ENCODE assay signal across 1 cellular context in genomic region chr17:60039096-60039495, GRCh38.
TF ChIP-seq lines count a peak whose summit lies in the region.

No MANE protein-coding gene starts in this region.

TF ChIP-seq in GM23338, 12 proteins besides CTCF, POLR2A, EP300 and RAD21 (continued from another document):
- TF ChIP-seq, protein P1, sequence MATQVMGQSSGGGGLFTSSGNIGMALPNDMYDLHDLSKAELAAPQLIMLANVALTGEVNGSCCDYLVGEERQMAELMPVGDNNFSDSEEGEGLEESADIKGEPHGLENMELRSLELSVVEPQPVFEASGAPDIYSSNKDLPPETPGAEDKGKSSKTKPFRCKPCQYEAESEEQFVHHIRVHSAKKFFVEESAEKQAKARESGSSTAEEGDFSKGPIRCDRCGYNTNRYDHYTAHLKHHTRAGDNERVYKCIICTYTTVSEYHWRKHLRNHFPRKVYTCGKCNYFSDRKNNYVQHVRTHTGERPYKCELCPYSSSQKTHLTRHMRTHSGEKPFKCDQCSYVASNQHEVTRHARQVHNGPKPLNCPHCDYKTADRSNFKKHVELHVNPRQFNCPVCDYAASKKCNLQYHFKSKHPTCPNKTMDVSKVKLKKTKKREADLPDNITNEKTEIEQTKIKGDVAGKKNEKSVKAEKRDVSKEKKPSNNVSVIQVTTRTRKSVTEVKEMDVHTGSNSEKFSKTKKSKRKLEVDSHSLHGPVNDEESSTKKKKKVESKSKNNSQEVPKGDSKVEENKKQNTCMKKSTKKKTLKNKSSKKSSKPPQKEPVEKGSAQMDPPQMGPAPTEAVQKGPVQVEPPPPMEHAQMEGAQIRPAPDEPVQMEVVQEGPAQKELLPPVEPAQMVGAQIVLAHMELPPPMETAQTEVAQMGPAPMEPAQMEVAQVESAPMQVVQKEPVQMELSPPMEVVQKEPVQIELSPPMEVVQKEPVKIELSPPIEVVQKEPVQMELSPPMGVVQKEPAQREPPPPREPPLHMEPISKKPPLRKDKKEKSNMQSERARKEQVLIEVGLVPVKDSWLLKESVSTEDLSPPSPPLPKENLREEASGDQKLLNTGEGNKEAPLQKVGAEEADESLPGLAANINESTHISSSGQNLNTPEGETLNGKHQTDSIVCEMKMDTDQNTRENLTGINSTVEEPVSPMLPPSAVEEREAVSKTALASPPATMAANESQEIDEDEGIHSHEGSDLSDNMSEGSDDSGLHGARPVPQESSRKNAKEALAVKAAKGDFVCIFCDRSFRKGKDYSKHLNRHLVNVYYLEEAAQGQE (IDR thresholded peaks at IDR 0.05; ENCODE audit: unreplicated experiment): no peak
- TF ChIP-seq ZNF114 (CRISPR knock-in tag; IDR thresholded peaks at IDR 0.05) (no peak), NANOG (IDR thresholded peaks at IDR 0.05; ENCODE audit: borderline replicate concordance) (no peak), POLR2AphosphoS5 (IDR thresholded peaks at IDR 0.05; ENCODE audit: low read depth) (no peak), CREB1 (CRISPR knock-in tag; IDR thresholded peaks at IDR 0.05; ENCODE audit: low read depth) (no peak), STAT1 (IDR thresholded peaks at IDR 0.05; ENCODE audit: unreplicated experiment) (no peak), ZNF331 (CRISPR knock-in tag; IDR thresholded peaks at IDR 0.05; ENCODE audit: low read depth) (no peak), EZH2 (IDR thresholded peaks at IDR 0.05; ENCODE audit: low read depth, unreplicated experiment) (no peak), EZH2phosphoT487 (IDR thresholded peaks at IDR 0.05; ENCODE audit: unreplicated experiment) (no peak), JUNB (IDR thresholded peaks at IDR 0.05; ENCODE audit: unreplicated experiment) (no peak)
